2 cellular contexts compared by ENCODE assay signal in the genomic region with DNA sequence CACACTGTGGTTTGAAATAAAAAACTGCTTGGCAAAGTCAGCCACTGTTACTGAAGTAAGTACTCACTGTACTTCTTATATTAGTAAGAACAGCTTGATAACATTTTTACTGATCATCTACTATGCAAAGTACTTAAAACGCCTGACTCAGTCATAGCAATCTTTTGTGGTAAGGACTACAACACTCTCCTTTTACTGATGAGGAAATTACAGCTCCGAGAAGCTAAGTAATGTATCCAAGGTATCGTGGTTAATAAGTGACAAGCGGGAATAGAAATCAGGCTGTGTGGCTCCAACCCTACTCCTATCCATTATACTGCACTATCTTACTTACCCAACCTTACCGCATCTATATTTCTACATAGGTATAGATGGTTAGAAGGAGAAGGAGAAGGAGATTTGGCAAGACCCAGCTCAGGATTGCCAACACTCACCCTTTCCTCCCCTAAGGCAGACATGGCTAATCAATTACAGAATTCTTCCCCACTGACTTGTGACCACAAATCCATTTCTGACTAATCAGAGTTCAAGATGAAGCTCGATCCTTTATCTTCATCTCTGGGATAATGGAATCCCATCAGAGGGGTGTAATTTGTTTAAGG.
TF ChIP-seq lines count a peak whose summit lies in the region.

No MANE protein-coding gene starts in this region.

TF ChIP-seq in A549, 52 proteins besides CTCF, POLR2A, EP300 and RAD21:
- 0 out of 4 replicates have a peak, but pooled peaks of 1 of the 2 experiments have one; percentile 5 for TF ChIP-seq CEBPB (IDR thresholded peaks at IDR 0.05)
- TF ChIP-seq, protein P1, sequence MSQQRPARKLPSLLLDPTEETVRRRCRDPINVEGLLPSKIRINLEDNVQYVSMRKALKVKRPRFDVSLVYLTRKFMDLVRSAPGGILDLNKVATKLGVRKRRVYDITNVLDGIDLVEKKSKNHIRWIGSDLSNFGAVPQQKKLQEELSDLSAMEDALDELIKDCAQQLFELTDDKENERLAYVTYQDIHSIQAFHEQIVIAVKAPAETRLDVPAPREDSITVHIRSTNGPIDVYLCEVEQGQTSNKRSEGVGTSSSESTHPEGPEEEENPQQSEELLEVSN (IDR thresholded peaks at IDR 0.05; ENCODE audit: borderline replicate concordance, low read depth), result no peak
- no peak for TF ChIP-seq NFE2L2 (conservative IDR thresholded peaks at IDR 0.05; ENCODE audit: low read length)

TF ChIP-seq in IMR-90, 13 proteins besides CTCF, POLR2A, EP300 and RAD21:
- TF ChIP-seq FOS (IDR thresholded peaks at IDR 0.05; ENCODE audit: low read depth, low read length) (no peak), CEBPB (IDR thresholded peaks at IDR 0.05; ENCODE audit: low read depth, low read length) (no peak), BHLHE40 (IDR thresholded peaks at IDR 0.05; ENCODE audit: low read depth, low read length) (no peak), NFE2L2 (IDR thresholded peaks at IDR 0.05; ENCODE audit: low read depth, low read length) (no peak), RFX5 (IDR thresholded peaks at IDR 0.05; ENCODE audit: low read depth, low read length) (no peak), RCOR1 (IDR thresholded peaks at IDR 0.05; ENCODE audit: insufficient replicate concordance, low read length) (no peak), CHD1 (IDR thresholded peaks at IDR 0.05; ENCODE audit: low read depth, low read length) (no peak), SMC3 (IDR thresholded peaks at IDR 0.05; ENCODE audit: low read depth, low read length) (no peak), MAFK (IDR thresholded peaks at IDR 0.05; ENCODE audit: low read depth, low read length) (no peak), MXI1 (IDR thresholded peaks at IDR 0.05; ENCODE audit: borderline replicate concordance, low read depth, low read length) (no peak), MAZ (IDR thresholded peaks at IDR 0.05; ENCODE audit: borderline replicate concordance, low read depth, low read length) (no peak)
- TF ChIP-seq, protein P2, sequence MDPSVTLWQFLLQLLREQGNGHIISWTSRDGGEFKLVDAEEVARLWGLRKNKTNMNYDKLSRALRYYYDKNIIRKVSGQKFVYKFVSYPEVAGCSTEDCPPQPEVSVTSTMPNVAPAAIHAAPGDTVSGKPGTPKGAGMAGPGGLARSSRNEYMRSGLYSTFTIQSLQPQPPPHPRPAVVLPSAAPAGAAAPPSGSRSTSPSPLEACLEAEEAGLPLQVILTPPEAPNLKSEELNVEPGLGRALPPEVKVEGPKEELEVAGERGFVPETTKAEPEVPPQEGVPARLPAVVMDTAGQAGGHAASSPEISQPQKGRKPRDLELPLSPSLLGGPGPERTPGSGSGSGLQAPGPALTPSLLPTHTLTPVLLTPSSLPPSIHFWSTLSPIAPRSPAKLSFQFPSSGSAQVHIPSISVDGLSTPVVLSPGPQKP (IDR thresholded peaks at IDR 0.05; ENCODE audit: borderline replicate concordance, low read depth, low read length), result no peak
- TF ChIP-seq, protein P3, sequence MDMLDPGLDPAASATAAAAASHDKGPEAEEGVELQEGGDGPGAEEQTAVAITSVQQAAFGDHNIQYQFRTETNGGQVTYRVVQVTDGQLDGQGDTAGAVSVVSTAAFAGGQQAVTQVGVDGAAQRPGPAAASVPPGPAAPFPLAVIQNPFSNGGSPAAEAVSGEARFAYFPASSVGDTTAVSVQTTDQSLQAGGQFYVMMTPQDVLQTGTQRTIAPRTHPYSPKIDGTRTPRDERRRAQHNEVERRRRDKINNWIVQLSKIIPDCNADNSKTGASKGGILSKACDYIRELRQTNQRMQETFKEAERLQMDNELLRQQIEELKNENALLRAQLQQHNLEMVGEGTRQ (IDR thresholded peaks at IDR 0.05; ENCODE audit: low read depth, low read length), result no peak
